ENCODE assay signal across 8 cellular contexts in the genomic region with DNA sequence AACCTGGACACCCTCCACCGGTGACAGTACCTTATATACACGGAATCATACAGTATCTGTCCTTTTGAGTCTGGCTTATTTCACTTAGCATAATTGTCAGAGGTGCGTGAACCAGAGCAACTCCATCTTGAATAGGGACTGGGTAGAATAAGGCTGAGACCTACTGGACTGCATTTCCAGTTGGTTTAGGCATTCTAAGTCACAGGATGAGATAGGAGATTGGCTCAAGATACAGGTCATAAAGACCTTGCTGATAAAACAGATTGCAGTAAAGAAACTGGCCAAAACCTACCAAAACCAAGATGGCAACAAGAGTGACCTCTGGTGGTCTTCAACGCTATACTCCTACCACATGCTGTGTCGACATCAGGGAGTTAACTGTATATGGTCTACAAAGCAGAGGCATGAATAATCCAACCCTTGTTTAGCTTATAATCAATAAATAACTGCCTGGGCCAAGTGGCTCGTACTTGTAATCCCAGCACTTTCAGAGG. TPM values are rescaled to one million over a fixed set of nuclear protein-coding genes. Genes with fewer than 3 reads are reported as not detected.
DNase-seq lines count a peak whose midpoint lies in the region; ATAC-seq and TF ChIP-seq lines count a peak whose summit lies in the region.

No MANE protein-coding gene starts in this region.

- H3K36me3 Mint-ChIP-seq in T-helper 1 cell treated with Interleukin-12 subunit alpha and Interleukin-12 subunit beta and Interleukin-4 antibody, amounts not matched to agents 30 μg/mL and 1 μg/mL, for 36 hours (ENCODE audit: low read depth) = peaks cover 21% of the 10 kb centered on the region
- H3K36me3 Mint-ChIP-seq in glutamatergic neuron (ENCODE audit: unreplicated experiment) = no peaks in the 10 kb centered on the region

- peak overlapping the region; percentile 97 for H3K27ac ChIP-seq in HUES48 (ENCODE audit: low read depth, low read length)

- in situ Hi-C loops in Caki2 (cut with HindIII; ENCODE audit: low pct_unique_long_range_greater_than_20kb, low sequenced_read_pairs) = no loop called here

- DNase-seq in Caki2 (ENCODE audit: low read depth) (peak; percentile 44), glutamatergic neuron (no peak), superior temporal gyrus (ENCODE audit: extremely low spot score) (no peak)

- H3K27ac Mint-ChIP-seq in T-helper 1 cell treated with Interleukin-12 subunit alpha and Interleukin-12 subunit beta and Interleukin-4 antibody, amounts not matched to agents 30 μg/mL and 1 μg/mL, for 36 hours = peak overlapping the region; percentile 41
- H3K27ac Mint-ChIP-seq in glutamatergic neuron (ENCODE audit: unreplicated experiment) = peak overlapping the region; percentile 72

- no peaks in the 10 kb centered on the region for H3K27me3 Mint-ChIP-seq in T-helper 1 cell treated with Interleukin-12 subunit alpha and Interleukin-12 subunit beta and Interleukin-4 antibody, amounts not matched to agents 30 μg/mL and 1 μg/mL, for 36 hours (ENCODE audit: low read depth)
- H3K27me3 Mint-ChIP-seq in glutamatergic neuron (ENCODE audit: unreplicated experiment) = peaks cover 21% of the 10 kb centered on the region

- H3K4me3 Mint-ChIP-seq in T-helper 1 cell treated with Interleukin-12 subunit alpha and Interleukin-12 subunit beta and Interleukin-4 antibody, amounts not matched to agents 30 μg/mL and 1 μg/mL, for 36 hours = no peak overlapping the region
- H3K4me3 Mint-ChIP-seq in glutamatergic neuron (ENCODE audit: unreplicated experiment) = peak overlapping the region; percentile 57

- peak; percentile 43 for TF ChIP-seq CTCF in glutamatergic neuron (IDR thresholded peaks at IDR 0.05; ENCODE audit: partially characterized antibody, unreplicated experiment)

- H3K4me1 ChIP-seq in HUES48 (ENCODE audit: control insufficient read depth, insufficient read depth, low read length) = 0 out of 2 replicates have a peak, but pooled peaks cover 3% of the 10 kb centered on the region

- H3K9me3 ChIP-seq in HUES48 (ENCODE audit: control insufficient read depth, insufficient read depth, low read length) = no peaks in the 10 kb centered on the region

- no peaks in the 10 kb centered on the region for H3K9me3 Mint-ChIP-seq in T-helper 1 cell treated with Interleukin-12 subunit alpha and Interleukin-12 subunit beta and Interleukin-4 antibody, amounts not matched to agents 30 μg/mL and 1 μg/mL, for 36 hours
- peaks cover 18% of the 10 kb centered on the region for H3K9me3 Mint-ChIP-seq in glutamatergic neuron (ENCODE audit: unreplicated experiment)

- H3K4me1 Mint-ChIP-seq in T-helper 1 cell treated with Interleukin-12 subunit alpha and Interleukin-12 subunit beta and Interleukin-4 antibody, amounts not matched to agents 30 μg/mL and 1 μg/mL, for 36 hours (ENCODE audit: low read depth) = peaks cover 35% of the 10 kb centered on the region
- peaks cover 10% of the 10 kb centered on the region for H3K4me1 Mint-ChIP-seq in glutamatergic neuron (ENCODE audit: low read depth, unreplicated experiment)

- 0 out of 2 replicates have a peak, but pooled peaks cover 4% of the 10 kb centered on the region for H3K27me3 ChIP-seq in HUES48 (ENCODE audit: control insufficient read depth, insufficient read depth, low read length)

- ATAC-seq in GM21825 (IDR thresholded peaks at IDR 0.05; ENCODE audit: unreplicated experiment) (no peak), GM19395 (IDR thresholded peaks at IDR 0.05; ENCODE audit: unreplicated experiment) (no peak), HG03196 (IDR thresholded peaks at IDR 0.05; ENCODE audit: unreplicated experiment) (no peak)

- H3K4me3 ChIP-seq in HUES48 (ENCODE audit: low read depth, low read length) = no peak overlapping the region

- H3K9ac ChIP-seq in HUES48 (ENCODE audit: low read depth, low read length) = no peak overlapping the region

- H3K36me3 ChIP-seq in HUES48 (ENCODE audit: control insufficient read depth, insufficient read depth, low read length) = peaks cover 20% of the 10 kb centered on the region

RNA-seq across cellular contexts. Expression of a gene that starts 1.4 kb away (rescaled TPM):
- 239 and 330 TPM in 2 replicates for total RNA-seq in Caki2 (2014; rRNA removed; shearing (Covaris generic); ENCODE audit: low replicate concordance)
- 265 TPM for total RNA-seq in glutamatergic neuron (ENCODE audit: unreplicated experiment)

RNA-seq across cellular contexts. Expression of a gene that starts 6.1 kb away (rescaled TPM):
- not detected in 2 replicates for total RNA-seq in Caki2 (2014; rRNA removed; shearing (Covaris generic); ENCODE audit: low replicate concordance)
- not detected for total RNA-seq in glutamatergic neuron (ENCODE audit: unreplicated experiment)

RNA-seq across cellular contexts. Expression of a gene that starts 13.4 kb away (rescaled TPM):
- 22.6 and 24.3 TPM in 2 replicates for total RNA-seq in Caki2 (2014; rRNA removed; shearing (Covaris generic); ENCODE audit: low replicate concordance)
- total RNA-seq in glutamatergic neuron (ENCODE audit: unreplicated experiment) = 305 TPM

RNA-seq across cellular contexts. Expression of a gene that starts 30.0 kb away (rescaled TPM):
- total RNA-seq in Caki2 (2014; rRNA removed; shearing (Covaris generic); ENCODE audit: low replicate concordance) = 0.06 and 0.84 TPM in 2 replicates
- 30.5 TPM for total RNA-seq in glutamatergic neuron (ENCODE audit: unreplicated experiment)

RNA-seq across cellular contexts. Expression of a gene that starts 34.0 kb away (rescaled TPM):
- 30.8 and 32.8 TPM in 2 replicates for total RNA-seq in Caki2 (2014; rRNA removed; shearing (Covaris generic); ENCODE audit: low replicate concordance)
- 74.8 TPM for total RNA-seq in glutamatergic neuron (ENCODE audit: unreplicated experiment)

Comparison
In these comparisons a context has a peak if more than half of its experiments do, and no peak if none do; other contexts are left out.
1. RNA of a gene that starts 13.4 kb away (total RNA-seq): 305 TPM in glutamatergic neuron (single experiment); 22.6 to 24.3 TPM in Caki2; every median in the first group is over 10 times any median in the second.